ENCODE assay signal across 8 cellular contexts in the genomic region with DNA sequence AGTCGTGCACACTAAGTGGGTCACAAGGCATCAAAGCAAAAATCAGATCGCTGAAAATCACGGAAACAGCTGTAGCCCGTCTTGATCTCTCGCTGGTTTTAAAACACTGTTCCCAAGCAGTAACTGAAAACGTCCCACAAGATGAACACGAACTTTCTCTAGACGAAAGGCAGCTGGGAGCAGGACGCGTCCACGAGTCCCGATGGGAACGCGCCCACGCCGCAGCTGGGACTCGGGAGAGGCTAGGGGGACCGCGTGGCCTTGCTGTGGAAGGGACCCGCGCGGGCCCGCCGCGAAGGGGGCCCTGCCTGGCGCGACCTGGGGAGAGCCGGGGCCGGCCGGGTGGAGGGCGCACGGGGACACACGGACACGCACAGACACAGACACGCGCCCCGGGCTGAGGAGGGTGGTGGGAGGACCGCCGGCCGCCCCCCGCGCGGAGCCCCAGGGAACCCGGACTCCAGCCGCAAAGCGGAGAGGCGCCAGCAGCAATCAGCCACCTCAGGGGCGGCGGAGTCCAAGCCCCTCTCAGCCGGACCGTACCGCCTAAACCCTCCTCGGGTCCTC. TPM values are rescaled to one million over a fixed set of nuclear protein-coding genes. Genes with fewer than 3 reads are reported as not detected.
A peak's percentile ranks its signal among the peaks of the same experiment; 100 is the strongest.
DNase-seq lines count a peak whose midpoint lies in the region; ATAC-seq and TF ChIP-seq lines count a peak whose summit lies in the region.

No MANE protein-coding gene starts in this region.

- H3K4me1 Mint-ChIP-seq in CD14-positive monocyte = peaks cover 29% of the 10 kb centered on the region
- H3K4me1 Mint-ChIP-seq in T-helper 17 cell = peaks cover 38% of the 10 kb centered on the region
- H3K4me1 Mint-ChIP-seq in memory B cell = peaks cover 38% of the 10 kb centered on the region

- H3K36me3 Mint-ChIP-seq in CD14-positive monocyte (peaks cover 38 to 39% of the 10 kb centered on the region in 2 donors), T-helper 17 cell (ENCODE audit: low read depth) (peaks cover 20% of the 10 kb centered on the region), memory B cell (peaks cover 17% of the 10 kb centered on the region)

- peaks cover 6 to 27% (median 14%) of the 10 kb centered on the region in 4 donors for H3K4me1 ChIP-seq in upper lobe of left lung

- WGBS in upper lobe of left lung, 2 donors = 0% methylated on average over 6 to 31 of the region's 53 CpGs

- H3K36me3 ChIP-seq in upper lobe of left lung = no peaks in the 10 kb centered on the region

- peak overlapping the region; percentile 82 to 93 (median 86) for H3K4me3 ChIP-seq in upper lobe of left lung

- peaks cover 0 to 3% (median 3%) of the 10 kb centered on the region in 3 donors for H3K27me3 Mint-ChIP-seq in CD14-positive monocyte (ENCODE audit: low read depth in 3 of 3)
- H3K27me3 Mint-ChIP-seq in T-helper 17 cell = no peaks in the 10 kb centered on the region
- no peaks in the 10 kb centered on the region for H3K27me3 Mint-ChIP-seq in memory B cell

- TF ChIP-seq EP300 in upper lobe of left lung (IDR thresholded peaks at IDR 0.05) = no peak

- peak overlapping the region; percentile 94 to 98 (median 96) for H3K27ac ChIP-seq in upper lobe of left lung

- TF ChIP-seq POLR2A in upper lobe of left lung (IDR thresholded peaks at IDR 0.05) = no peak

- peaks cover 0 to 4% (median 0%) of the 10 kb centered on the region in 7 donors for H3K9me3 Mint-ChIP-seq in CD14-positive monocyte
- H3K9me3 Mint-ChIP-seq in memory B cell = no peaks in the 10 kb centered on the region

- peak overlapping the region; percentile 90 to 99 (median 97) for H3K27ac Mint-ChIP-seq in CD14-positive monocyte
- H3K27ac Mint-ChIP-seq in T-helper 17 cell = peak overlapping the region; percentile 100
- H3K27ac Mint-ChIP-seq in memory B cell = peak overlapping the region; percentile 97

- intact Hi-C loops in CD14-positive monocyte (cut with micrococcal nuclease) = loop anchor here (2.0 to 5.0 kb wide), 5 partner anchors 37 to 97 kb away; no protein-coding TSS in a partner anchor

- peak; percentile 47 for DNase-seq in CD14-positive monocyte (ENCODE audit: low spot score)
- DNase-seq in T-helper 17 cell = peak in 2 of 3 donors; percentile 19 to 35
- peak; percentile 65 for DNase-seq in dermis blood vessel endothelial cell
- peak; percentile 41 to 65 for DNase-seq in memory B cell (ENCODE audit: low spot score in 2 of 2)
- peak; percentile 36 to 92 for DNase-seq in upper lobe of left lung
- DNase-seq in NCI-H1092 treated with DMSO at 0.1 percent for 48 hours (lab: John Stamatoyannopoulos, UW) = no peak

- H3K4me3 Mint-ChIP-seq in CD14-positive monocyte (peak overlapping the region; percentile 96 to 99), T-helper 17 cell (peak overlapping the region; percentile 93), memory B cell (peak overlapping the region; percentile 100)

- TF ChIP-seq CTCF in CD14-positive monocyte (IDR thresholded peaks at IDR 0.05) = no peak
- no peak for TF ChIP-seq CTCF in upper lobe of left lung (IDR thresholded peaks at IDR 0.05)

- H3K9me3 ChIP-seq in T-helper 17 cell (ENCODE audit: control insufficient read depth, low read length, poor library complexity, severe bottlenecking) (no peaks in the 10 kb centered on the region), upper lobe of left lung (no peaks in the 10 kb centered on the region)

- ATAC-seq in GM19023 (IDR thresholded peaks at IDR 0.05; ENCODE audit: unreplicated experiment) = peak; percentile 12
- peak; percentile 2 for ATAC-seq in HG03342 (IDR thresholded peaks at IDR 0.05; ENCODE audit: unreplicated experiment)
- peak; percentile 27 for ATAC-seq in T-helper 17 cell
- peak; percentile 7 for ATAC-seq in memory B cell (ENCODE audit: low read depth)
- peak; percentile 64 to 65 for ATAC-seq in upper lobe of left lung (ENCODE audit: low FRiP score in 2 of 2)

- no peaks in the 10 kb centered on the region for H3K27me3 ChIP-seq in upper lobe of left lung

RNA-seq across cellular contexts. Expression of a gene that starts 0.6 kb away (rescaled TPM):
- polyA plus RNA-seq in CD14-positive monocyte = 100 to 1,000 TPM; 171 to 244 TPM
- total RNA-seq in T-helper 17 cell = 100 to 1,000 TPM; 417 to 460 TPM
- 12.3 and 19.7 TPM in 2 replicates for total RNA-seq in dermis blood vessel endothelial cell
- 100 to 1,000 TPM in 1 of 6 donors, 10 to 100 TPM in 5; 19.3 to 120 (median 53.4) TPM for total RNA-seq in upper lobe of left lung

Comparison
In these comparisons a context has a peak if more than half of its experiments do, and no peak if none do; other contexts are left out.
1. ATAC-seq: peak in every context shown above with its lines; median percentile 64 in upper lobe of left lung; 27 in T-helper 17 cell; 12 in GM19023; 7 in memory B cell; 2 in HG03342.